In genomic region chr1:74470262-74470661, GRCh38 we compare ENCODE assay signal across 27 cellular contexts. TPM values are rescaled to one million over a fixed set of nuclear protein-coding genes. Genes with fewer than 3 reads are reported as not detected.
"Had no signal": no experiment of that assay in that cellular context is flagged by ENCODE, and none has a peak within 500 bp of the region (broad histone marks: within the 10 kb centered on the region; RNA-seq: fewer than 3 reads in every experiment).

No MANE protein-coding gene starts in this region.

- H3K27ac ChIP-seq: body of pancreas, lower lobe of right lung, VCaP had no signal

- H3K4me1 ChIP-seq: body of pancreas, lower lobe of right lung had no signal

- H3K4me3 ChIP-seq: body of pancreas, gastroesophageal sphincter, lower lobe of right lung had no signal

- ATAC-seq: activated CD4-positive, CD25-positive, alpha-beta regulatory T cell treated with anti-CD3 and anti-CD28 coated beads, Interleukin-2, amount 50 U/mL, for 24 hours; body of pancreas; esophagus mucosa; left colon; lower lobe of right lung; T-cell had no signal

- H3K27me3 ChIP-seq: body of pancreas, gastroesophageal sphincter had no signal

- DNase-seq: activated CD4-positive, alpha-beta memory T cell treated with anti-CD3 and anti-CD28 coated beads, Interleukin-2, amount 10 ng/mL, durations not matched to agents 7 days and 5 days; activated CD4-positive, alpha-beta T cell treated with anti-CD3 and anti-CD28 coated beads, Interleukin-2, amount 10 ng/mL, durations not matched to agents 24 days and 14 days; activated effector memory CD4-positive, alpha-beta T cell treated with anti-CD3 and anti-CD28 coated beads, Interleukin-2, amount 50 U/mL, for 16 hours; activated naive CD4-positive, alpha-beta T cell treated with anti-CD3 and anti-CD28 coated beads, Interleukin-2, amount 10 ng/mL, durations not matched to agents 7 days and 5 days; amygdala; body of pancreas; caudate nucleus; dermis blood vessel endothelial cell; effector memory CD4-positive, alpha-beta T cell; head of caudate nucleus; left colon; lower lobe of right lung; naive B cell; posterior cingulate gyrus; stimulated activated CD4-positive, alpha-beta T cell treated with anti-CD3 and anti-CD28 coated beads, Interleukin-2, amount 100 ng/mL, for 48 hours; stimulated activated naive CD4-positive, alpha-beta T cell; T-cell had no signal

- H3K9me3 ChIP-seq: body of pancreas, gastroesophageal sphincter, lower lobe of right lung had no signal

- H3K36me3 ChIP-seq: gastroesophageal sphincter, lower lobe of right lung had no signal

RNA-seq across cellular contexts. Expression of gene LRRC53, which starts 42.1 kb away (rescaled TPM):
- total RNA-seq: activated CD4-positive, alpha-beta memory T cell treated with anti-CD3 and anti-CD28 coated beads, Interleukin-2, amount 10 ng/mL, durations not matched to agents 7 days and 5 days; activated CD4-positive, alpha-beta T cell treated with anti-CD3 and anti-CD28 coated beads, Interleukin-2, amount 10 ng/mL, durations not matched to agents 24 days and 14 days; body of pancreas; dermis blood vessel endothelial cell; endothelial cell of umbilical vein; esophagus mucosa; gastroesophageal sphincter; left colon; lower lobe of right lung; mucosa of gallbladder; neural crest cell; omental fat pad; renal cortical epithelial cell; T-cell; urinary bladder had no signal
